ENCODE assay signal across 8 cellular contexts in genomic region chr10:80204801-80205477, GRCh38. TPM values are rescaled to one million over a fixed set of nuclear protein-coding genes. Genes with fewer than 3 reads are reported as not detected.
DNase-seq lines count a peak whose midpoint lies in the region; ATAC-seq and TF ChIP-seq lines count a peak whose summit lies in the region.

No MANE protein-coding gene starts in this region.

- H3K36me3 ChIP-seq in KMS-11 (ENCODE audit: insufficient read depth), result no peaks in the 10 kb centered on the region

- peak overlapping the region; percentile 91 for H3K9ac ChIP-seq in KMS-11

- ATAC-seq in GM21723 (IDR thresholded peaks at IDR 0.05; ENCODE audit: unreplicated experiment), result peak; percentile 42
- peak; percentile 34 for ATAC-seq in Right ventricle myocardium superior (ENCODE audit: poor library complexity)

- no peak for TF ChIP-seq CTCF in KMS-11 (conservative IDR thresholded peaks at IDR 0.05; ENCODE audit: low read depth, low read length)

- peak overlapping the region; percentile 95 for H2AFZ ChIP-seq in KMS-11 (ENCODE audit: low read depth)

- H4K20me1 ChIP-seq in KMS-11 (ENCODE audit: insufficient read depth), result no peaks in the 10 kb centered on the region

- intact Hi-C loops in Right ventricle myocardium superior (cut with DNase I), result loop anchor here (2.0 to 5.0 kb wide), 2 partner anchors 46 to 63 kb away; no protein-coding TSS in a partner anchor
- intact Hi-C loops in posterior vena cava (cut with DNase I), result loop anchor here in 1 of 2 donors (5.0 to 10.0 kb wide), 2 partner anchors 43 to 330 kb away; partner anchors contain the start of gene SH2D4B

- H3K4me3 ChIP-seq in GM08714 (ENCODE audit: low read length) (peak overlapping the region; percentile 77), KMS-11 (IDR thresholded peaks at IDR 0.05; ENCODE audit: insufficient read depth, low read depth, low read length) (no peak overlapping the region)

- peak; percentile 33 for DNase-seq in activated gamma-delta T cell treated with Interleukin-2 at 50 U/mL for 16 hours
- DNase-seq in Right ventricle myocardium superior, result peak; percentile 68
- peak; percentile 83 for DNase-seq in posterior vena cava (ENCODE audit: low spot score)
- no peak for DNase-seq in midbrain (lab: John Stamatoyannopoulos, UW)
- DNase-seq in NCI-H510A treated with DMSO at 0.1 percent for 48 hours (lab: John Stamatoyannopoulos, UW), result no peak

- peak overlapping the region; percentile 43 for H3K4me2 ChIP-seq in KMS-11

- H3K27ac ChIP-seq in KMS-11, result peak overlapping the region; percentile 80

- H3K79me2 ChIP-seq in KMS-11 (ENCODE audit: insufficient read depth, low read depth), result peaks cover 32% of the 10 kb centered on the region

- H3K4me1 ChIP-seq in KMS-11 (ENCODE audit: low read depth, poor library complexity, severe bottlenecking), result peaks cover 23% of the 10 kb centered on the region

- H3K27me3 ChIP-seq in KMS-11 (ENCODE audit: insufficient read depth, low read depth), result no peaks in the 10 kb centered on the region

RNA-seq across cellular contexts. Expression of gene ANXA11, which starts 0.4 kb away (rescaled TPM):
- total RNA-seq in Right ventricle myocardium superior, result 434 TPM
- total RNA-seq in posterior vena cava, result 100 to 1,000 TPM; 247 to 269 TPM

Comparison
In these comparisons a context has a peak if more than half of its experiments do, and no peak if none do; other contexts are left out.
1. DNase-seq: peak in activated gamma-delta T cell treated with Interleukin-2 at 50 U/mL for 16 hours (single experiment), Right ventricle myocardium superior (single experiment) and posterior vena cava (single experiment); none in midbrain (single experiment) and NCI-H510A treated with DMSO at 0.1 percent for 48 hours (single experiment).